In the genomic region with DNA sequence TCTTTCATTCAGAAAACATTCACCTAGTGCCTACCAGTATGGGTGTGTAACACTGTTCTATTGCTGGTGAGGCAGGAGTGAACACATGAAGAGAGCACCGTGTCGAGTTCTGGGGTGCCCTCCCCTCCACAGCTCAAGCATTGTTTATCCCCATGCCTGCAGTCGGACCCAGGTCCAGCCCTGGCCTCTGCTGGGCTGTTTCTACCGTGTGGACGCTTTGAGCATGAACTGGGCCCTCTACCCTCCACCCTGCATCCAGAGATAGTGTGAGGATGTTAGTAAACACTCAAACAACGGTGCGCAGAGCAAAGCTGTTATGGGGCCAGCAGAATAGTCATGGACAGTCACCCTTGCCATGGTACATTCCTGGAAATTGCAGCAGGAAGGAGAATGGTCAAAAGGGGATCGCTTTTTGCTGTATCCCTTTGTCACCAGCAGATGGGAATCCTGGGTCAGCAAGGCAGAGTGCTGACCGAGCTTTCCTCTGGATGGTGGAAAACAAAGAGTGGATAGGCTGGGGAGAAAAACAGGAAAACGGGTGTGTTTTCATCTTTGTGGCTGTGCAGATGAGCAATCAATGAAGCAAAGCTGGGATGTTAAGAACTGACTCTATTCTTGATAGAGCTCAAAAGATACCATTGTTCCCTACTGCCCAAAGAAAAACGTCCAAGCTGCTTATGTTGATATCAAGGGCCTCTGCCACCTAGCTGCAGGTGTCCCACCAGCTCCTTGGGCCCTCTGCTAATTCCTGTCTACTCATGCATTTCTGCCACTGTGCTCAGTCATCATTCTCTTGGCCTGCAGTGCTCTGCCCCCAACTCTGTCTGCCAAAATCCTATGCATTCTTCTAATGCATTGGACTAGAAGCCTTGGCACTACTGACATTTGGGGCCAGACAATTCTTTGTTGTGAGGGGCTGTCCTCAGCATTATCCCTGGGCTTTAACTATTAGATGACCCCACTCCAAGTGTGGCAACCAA, we compare ENCODE assay signal across 11 cellular contexts. TPM values are rescaled to one million over a fixed set of nuclear protein-coding genes. Genes with fewer than 3 reads are reported as not detected.
DNase-seq lines count a peak whose midpoint lies in the region; ATAC-seq and TF ChIP-seq lines count a peak whose summit lies in the region.
"Had no signal": no experiment of that assay in that cellular context is flagged by ENCODE, and none has a peak within 500 bp of the region (broad histone marks: within the 10 kb centered on the region; RNA-seq: fewer than 3 reads in every experiment).

No MANE protein-coding gene starts in this region.

- H3K4me3 ChIP-seq in AG10803 (ENCODE audit: low read length) (no peak overlapping the region), Peyer's patch (no peak overlapping the region), fibroblast of villous mesenchyme (ENCODE audit: low read depth, low read length) (no peak overlapping the region)
- H3K4me3 ChIP-seq: lower lobe of right lung had no signal

- TF ChIP-seq CTCF in AG10803 (conservative IDR thresholded peaks at IDR 0.05; ENCODE audit: low read length) (peak; percentile 16; the same call in 1 of the 2 replicates), Peyer's patch (IDR thresholded peaks at IDR 0.05) (peak in 4 of 6 experiments; percentile 10 to 48 (median 44)), fibroblast of villous mesenchyme (IDR thresholded peaks at IDR 0.05; ENCODE audit: insufficient read depth, low read depth, low read length) (peak; percentile 32)

- DNase-seq in AG10803 (ENCODE audit: low read depth) (peak; percentile 6), Peyer's patch (peak in 1 of 3 donors; percentile 44), fibroblast of villous mesenchyme (ENCODE audit: low read depth) (no peak), myocyte (ENCODE audit: low read depth) (peak; percentile 53), SKM-1 (lab: John Stamatoyannopoulos, UW; ENCODE audit: unreplicated experiment) (no peak)
- DNase-seq in central memory CD4-positive, alpha-beta T cell, result no peak
- DNase-seq: DND-41, lower lobe of right lung, NCI-H526 treated with DMSO at 0.1 percent for 48 hours had no signal

- H3K36me3 ChIP-seq in Peyer's patch, result no peaks in the 10 kb centered on the region
- H3K36me3 ChIP-seq: lower lobe of right lung had no signal

- H3K27ac ChIP-seq in Peyer's patch, result peak overlapping the region in 2 of 4 donors; percentile 40 to 56
- H3K27ac ChIP-seq: lower lobe of right lung had no signal

- ATAC-seq in GM18498 (IDR thresholded peaks at IDR 0.05; ENCODE audit: unreplicated experiment) (no peak), GM18520 (IDR thresholded peaks at IDR 0.05; ENCODE audit: unreplicated experiment) (no peak)

- H3K4me1 ChIP-seq in Peyer's patch, result peaks cover 0 to 14% (median 2%) of the 10 kb centered on the region in 4 donors

- H3K27me3 ChIP-seq in Peyer's patch, result no peaks in the 10 kb centered on the region

- no peak for TF ChIP-seq POLR2A in Peyer's patch (IDR thresholded peaks at IDR 0.05)

- no peaks in the 10 kb centered on the region for H3K9me3 ChIP-seq in Peyer's patch
- H3K9me3 ChIP-seq: lower lobe of right lung had no signal

RNA-seq across cellular contexts. Expression of gene REEP1, which starts 38.7 kb away (rescaled TPM):
- total RNA-seq in Peyer's patch (10 to 100 TPM in 1 of 4 donors, 1 to 10 TPM in 3; 1.7 to 12.0 (median 3.6) TPM), fibroblast of villous mesenchyme (under 0.01 TPM in 1 of 2 replicates, not detected in the other), myocyte (67.8 and 90.1 TPM in 2 replicates)
- 23.3 TPM for polyA plus RNA-seq in myocyte (2012)

Comparison
In these comparisons a context has a peak if more than half of its experiments do, and no peak if none do; other contexts are left out.
1. DNase-seq: peak in AG10803 (single experiment) and myocyte (single experiment); none in fibroblast of villous mesenchyme (single experiment), central memory CD4-positive, alpha-beta T cell (single experiment) and SKM-1 (single experiment).
2. Peak in every context shown above with its lines, with median percentiles within 50 percentile points of each other: CTCF ChIP-seq.